In genomic region chr7:5420108-5420840, GRCh38 we compare ENCODE assay signal across 9 cellular contexts. TPM values are rescaled to one million over a fixed set of nuclear protein-coding genes. Genes with fewer than 3 reads are reported as not detected.
DNase-seq lines count a peak whose midpoint lies in the region; ATAC-seq, FAIRE-seq and TF ChIP-seq lines count a peak whose summit lies in the region.
"Had no signal": no experiment of that assay in that cellular context is flagged by ENCODE, and none has a peak within 500 bp of the region (broad histone marks: within the 10 kb centered on the region; RNA-seq: fewer than 3 reads in every experiment).

No MANE protein-coding gene starts in this region.

- TF ChIP-seq CTCF in HEK293 (tag by site-specific recombination; IDR thresholded peaks at IDR 0.05) (no peak), pancreas (IDR thresholded peaks at IDR 0.05) (no peak)
- no peak for TF ChIP-seq CTCF in activated CD8-positive, alpha-beta T cell treated with anti-CD3 and anti-CD28 coated beads for 36 hours (IDR thresholded peaks at IDR 0.05)

- H3K27ac ChIP-seq in HEK293 (ENCODE audit: extremely low read depth, low read depth, low read length) (peak overlapping the region; percentile 100), pancreas (peak overlapping the region; percentile 90 to 100 (median 95))

- H3K4me3 Mint-ChIP-seq in activated CD8-positive, alpha-beta T cell treated with anti-CD3 and anti-CD28 coated beads for 36 hours: peak overlapping the region; percentile 33

- peak; percentile 30 for DNase-seq in activated CD8-positive, alpha-beta T cell treated with anti-CD3 and anti-CD28 coated beads for 36 hours
- DNase-seq in globus pallidus (ENCODE audit: low spot score) (peak; percentile 29), pancreas (peak; percentile 35 to 88 (median 57)), SW 1271 (lab: John Stamatoyannopoulos, UW) (no peak), hepatic stellate cell (ENCODE audit: low spot score) (no peak)
- DNase-seq in effector CD4-positive, alpha-beta T cell: no peak

- FAIRE-seq in pancreas (lab: Jason Lieb, UNC): no peak
- FAIRE-seq: TTC549 had no signal

- H3K27me3 Mint-ChIP-seq in activated CD8-positive, alpha-beta T cell treated with anti-CD3 and anti-CD28 coated beads for 36 hours: peaks cover 55% of the 10 kb centered on the region

- POLR2A ChIA-PET in HEK293 (lab: Yijun Ruan, JAX): interaction anchor here (0.6 to 0.7 kb wide), 2 partner anchors 47 to 69 kb away, joined by 3 to 6 read pairs; no protein-coding TSS in a partner anchor
- POLR2A ChIA-PET in activated CD8-positive, alpha-beta T cell treated with anti-CD3 and anti-CD28 coated beads for 36 hours (lab: Charles Lee): interaction anchor here (1.0 kb wide), 1 partner anchor 24 kb away, joined by 3 read pairs; no protein-coding TSS in a partner anchor

- CTCF ChIA-PET in HEK293 (lab: Yijun Ruan, JAX): interaction anchor here (0.6 kb wide), 1 partner anchor 180 kb away, joined by 3 read pairs; no protein-coding TSS in a partner anchor
- CTCF ChIA-PET in activated CD8-positive, alpha-beta T cell treated with anti-CD3 and anti-CD28 coated beads for 36 hours (lab: Charles Lee): interaction anchor here (1.0 to 1.1 kb wide), 2 partner anchors 11 to 180 kb away, joined by 3 read pairs; no protein-coding TSS in a partner anchor

- H3K4me1 Mint-ChIP-seq in activated CD8-positive, alpha-beta T cell treated with anti-CD3 and anti-CD28 coated beads for 36 hours (ENCODE audit: low read depth): peaks cover 21% of the 10 kb centered on the region

- no peaks in the 10 kb centered on the region for H3K36me3 Mint-ChIP-seq in activated CD8-positive, alpha-beta T cell treated with anti-CD3 and anti-CD28 coated beads for 36 hours (ENCODE audit: low read depth)

- no peak overlapping the region for H3K27ac Mint-ChIP-seq in activated CD8-positive, alpha-beta T cell treated with anti-CD3 and anti-CD28 coated beads for 36 hours

- H3K27me3 ChIP-seq in pancreas: no peaks in the 10 kb centered on the region

- H3K4me3 ChIP-seq in HEK293 (ENCODE audit: low read depth, low read length) (peak overlapping the region; percentile 69), pancreas (peak overlapping the region; percentile 49 to 95 (median 92))

- no peaks in the 10 kb centered on the region for H3K9me3 Mint-ChIP-seq in activated CD8-positive, alpha-beta T cell treated with anti-CD3 and anti-CD28 coated beads for 36 hours

- H3K36me3 ChIP-seq in HEK293 (ENCODE audit: control insufficient read depth in 2 of 2, insufficient read depth in 1 of 2, low read length in 2 of 2): peaks cover 4 to 10% of the 10 kb centered on the region in 2 experiments
- H3K36me3 ChIP-seq in pancreas: no peaks in the 10 kb centered on the region

- intact Hi-C loops in activated CD8-positive, alpha-beta T cell treated with anti-CD3 and anti-CD28 coated beads for 36 hours (cut with micrococcal nuclease): no loop called here
- intact Hi-C loops in pancreas (cut with DNase I): no loop called here

- H3K4me1 ChIP-seq in HEK293 (ENCODE audit: control insufficient read depth, insufficient read depth, low read length): peaks cover 16% of the 10 kb centered on the region
- H3K4me1 ChIP-seq in pancreas: peaks cover 10 to 11% (median 10%) of the 10 kb centered on the region in 3 donors

- H3K9me3 ChIP-seq in HEK293 (ENCODE audit: control insufficient read depth, insufficient read depth, low read depth, low read length) (no peaks in the 10 kb centered on the region), pancreas (no peaks in the 10 kb centered on the region)

- no peak for ATAC-seq in activated CD8-positive, alpha-beta T cell treated with anti-CD3 and anti-CD28 coated beads for 36 hours
- peak; percentile 2 to 7 (median 2) for ATAC-seq in pancreas
- no peak for ATAC-seq in GM21737 (IDR thresholded peaks at IDR 0.05; ENCODE audit: unreplicated experiment)

- WGBS in pancreas, 2 donors: 0 to 1% methylated on average over 42 to 75 of the region's 75 CpGs

TF ChIP-seq in HEK293, 187 proteins besides CTCF, POLR2A, EP300 and RAD21:
- no peak for TF ChIP-seq ZNF280D (tag by site-specific recombination; IDR thresholded peaks at IDR 0.05)
- TF ChIP-seq ZBTB20 (tag by site-specific recombination; IDR thresholded peaks at IDR 0.05): peak; percentile 78; the same call in 1 of the 2 replicates
- peak; percentile 7; the same call in 1 of the 2 replicates for TF ChIP-seq ZEB2 (tag by site-specific recombination; IDR thresholded peaks at IDR 0.05)
- peak; percentile 54 for TF ChIP-seq SP2 (tag by site-specific recombination; IDR thresholded peaks at IDR 0.05)
- 0 out of 2 replicates have a peak, but pooled peaks have one; percentile 10 for TF ChIP-seq PATZ1 (tag by site-specific recombination; IDR thresholded peaks at IDR 0.05)

RNA-seq across cellular contexts. Expression of gene TNRC18, which starts 3.4 kb away (rescaled TPM):
- 10 to 100 TPM; 43.8 to 44.2 TPM for total RNA-seq in activated CD8-positive, alpha-beta T cell treated with anti-CD3 and anti-CD28 coated beads for 36 hours
- total RNA-seq in pancreas: 10 to 100 TPM; 32.3 to 47.0 (median 36.9) TPM
- 10 to 100 TPM; 30.1 to 80.6 TPM for polyA plus RNA-seq in pancreas

Comparison
In these comparisons a context has a peak if more than half of its experiments do, and no peak if none do; other contexts are left out.
1. ATAC-seq: peak in pancreas (4 of 4); none in activated CD8-positive, alpha-beta T cell treated with anti-CD3 and anti-CD28 coated beads for 36 hours (single experiment) and GM21737 (single experiment).
2. DNase-seq: peak in activated CD8-positive, alpha-beta T cell treated with anti-CD3 and anti-CD28 coated beads for 36 hours (single experiment), globus pallidus (single experiment) and pancreas (6 of 6); none in SW 1271 (0 of 2), effector CD4-positive, alpha-beta T cell (single experiment) and hepatic stellate cell (single experiment).